Comparison of ENCODE assay signal across 11 cellular contexts in genomic region chr5:77974576-77974975, GRCh38.
"Had no signal": no experiment of that assay in that cellular context is flagged by ENCODE, and none has a peak within 500 bp of the region (broad histone marks: within the 10 kb centered on the region; RNA-seq: fewer than 3 reads in every experiment).

No MANE protein-coding gene starts in this region.

- DNase-seq: GM23248, GOT3, H7, H9, HCEC 1CT, HFFc6 had no signal

- H3K4me2 ChIP-seq: GM23338 had no signal

- H3K4me3 ChIP-seq: GM23248, GM23338, HAP-1 had no signal

- H3K9me3 ChIP-seq: HAP-1 had no signal

- FAIRE-seq: H1, H54 had no signal

- H3K36me3 ChIP-seq: HAP-1 had no signal

- H3K27ac ChIP-seq: GM23248 had no signal

- ATAC-seq: GM23338, HCT116 had no signal
